8 cellular contexts compared by ENCODE assay signal in the genomic region with DNA sequence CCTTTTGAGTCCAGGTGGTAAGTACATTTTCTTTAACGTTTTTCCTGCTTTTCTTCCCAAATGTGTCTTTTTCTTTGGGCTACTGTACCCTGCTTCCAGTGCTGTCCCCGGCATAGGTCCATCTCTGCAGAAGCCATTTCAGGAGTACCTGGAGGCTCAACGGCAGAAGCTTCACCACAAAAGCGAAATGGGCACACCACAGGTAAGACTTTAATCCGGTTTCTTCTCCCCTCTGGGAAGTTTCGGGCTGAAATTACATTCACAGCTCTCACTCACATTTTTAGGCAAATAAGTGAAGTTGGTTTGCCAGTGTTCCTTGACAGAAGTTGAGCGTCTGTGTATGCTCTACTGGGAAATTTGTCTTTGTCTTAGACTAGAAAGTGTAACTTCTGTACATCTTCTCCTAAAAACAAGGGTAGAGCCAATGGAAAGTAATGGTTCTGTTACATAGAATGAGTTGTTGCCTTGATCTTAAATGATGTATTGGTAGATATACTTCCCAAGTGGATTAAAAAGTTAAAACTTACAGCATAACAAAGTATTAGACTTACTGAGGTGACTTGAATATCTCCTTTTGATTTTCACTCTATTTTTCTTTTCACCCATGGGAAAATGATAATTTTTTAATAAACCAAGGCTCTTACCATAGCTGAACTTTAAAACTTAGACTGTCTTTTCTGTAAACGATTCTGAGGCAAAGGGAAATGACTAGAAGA. TPM values are rescaled to one million over a fixed set of nuclear protein-coding genes. Genes with fewer than 3 reads are reported as not detected.
DNase-seq lines count a peak whose midpoint lies in the region; ATAC-seq lines count a peak whose summit lies in the region.

No MANE protein-coding gene starts in this region.

- peak overlapping the region; percentile 99 to 100 for H3K4me3 Mint-ChIP-seq in effector memory CD8-positive, alpha-beta T cell
- peak overlapping the region; percentile 75 to 97 (median 86) for H3K4me3 Mint-ChIP-seq in naive thymus-derived CD8-positive, alpha-beta T cell

- peaks cover 46 to 47% of the 10 kb centered on the region in 2 donors for H3K4me1 Mint-ChIP-seq in effector memory CD8-positive, alpha-beta T cell (ENCODE audit: low read depth in 2 of 2)
- peaks cover 11 to 59% (median 38%) of the 10 kb centered on the region in 4 donors for H3K4me1 Mint-ChIP-seq in naive thymus-derived CD8-positive, alpha-beta T cell

- POLR2A ChIA-PET in naive thymus-derived CD8-positive, alpha-beta T cell (lab: Charles Lee), result interaction anchor here (0.7 to 0.8 kb wide), 2 partner anchors 10 to 409 kb away, joined by 6 to 8 read pairs; no protein-coding TSS in a partner anchor

- peak overlapping the region; percentile 98 to 99 for H3K27ac Mint-ChIP-seq in effector memory CD8-positive, alpha-beta T cell
- peak overlapping the region; percentile 86 to 98 (median 94) for H3K27ac Mint-ChIP-seq in naive thymus-derived CD8-positive, alpha-beta T cell

- DNase-seq in NCI-H2196 (lab: John Stamatoyannopoulos, UW; ENCODE audit: unreplicated experiment) (peak; percentile 65), NCI-H2196 treated with DMSO at 0.1 percent for 48 hours (lab: John Stamatoyannopoulos, UW; ENCODE audit: unreplicated experiment) (no peak), SW480 (ENCODE audit: low spot score) (peak; percentile 59), MV-4-11 (lab: John Stamatoyannopoulos, UW) (no peak), posterior cingulate gyrus (no peak)
- DNase-seq in effector memory CD8-positive, alpha-beta T cell, result no peak
- no peak for DNase-seq in naive thymus-derived CD8-positive, alpha-beta T cell

- no peaks in the 10 kb centered on the region for H3K9me3 Mint-ChIP-seq in effector memory CD8-positive, alpha-beta T cell
- no peaks in the 10 kb centered on the region for H3K9me3 Mint-ChIP-seq in naive thymus-derived CD8-positive, alpha-beta T cell

- intact Hi-C loops in posterior cingulate gyrus (cut with DNase I), result no loop called here

- peaks cover 67% of the 10 kb centered on the region for H3K36me3 Mint-ChIP-seq in effector memory CD8-positive, alpha-beta T cell (ENCODE audit: insufficient read depth)
- H3K36me3 Mint-ChIP-seq in naive thymus-derived CD8-positive, alpha-beta T cell, result peaks cover 0 to 57% (median 13%) of the 10 kb centered on the region in 3 donors

- ATAC-seq in effector memory CD8-positive, alpha-beta T cell (replicated peaks), result no peak
- ATAC-seq in naive thymus-derived CD8-positive, alpha-beta T cell, result no peak
- no peak for ATAC-seq in GM21360 (IDR thresholded peaks at IDR 0.05; ENCODE audit: unreplicated experiment)

- H3K27me3 Mint-ChIP-seq in effector memory CD8-positive, alpha-beta T cell, result no peaks in the 10 kb centered on the region
- no peaks in the 10 kb centered on the region for H3K27me3 Mint-ChIP-seq in naive thymus-derived CD8-positive, alpha-beta T cell

RNA-seq across cellular contexts. Expression of gene TUBD1, which starts 54.4 kb away (rescaled TPM):
- total RNA-seq in naive thymus-derived CD8-positive, alpha-beta T cell, result 10 to 100 TPM; 33.5 to 36.7 TPM
- polyA plus RNA-seq in naive thymus-derived CD8-positive, alpha-beta T cell, result 10 to 100 TPM; 16.9 to 24.0 (median 17.0) TPM

RNA-seq across cellular contexts. Expression of gene RPS6KB1, which starts 54.6 kb away (rescaled TPM):
- total RNA-seq in naive thymus-derived CD8-positive, alpha-beta T cell, result 10 to 100 TPM; 65.9 to 79.4 TPM
- 10 to 100 TPM; 22.7 to 31.5 (median 23.5) TPM for polyA plus RNA-seq in naive thymus-derived CD8-positive, alpha-beta T cell

Comparison
In these comparisons a context has a peak if more than half of its experiments do, and no peak if none do; other contexts are left out.
1. DNase-seq: peak in NCI-H2196 (single experiment) and SW480 (single experiment); none in NCI-H2196 treated with DMSO at 0.1 percent for 48 hours (single experiment), effector memory CD8-positive, alpha-beta T cell (0 of 3), naive thymus-derived CD8-positive, alpha-beta T cell (0 of 10), MV-4-11 (single experiment) and posterior cingulate gyrus (0 of 10).